14 cellular contexts compared by ENCODE assay signal in the genomic region with DNA sequence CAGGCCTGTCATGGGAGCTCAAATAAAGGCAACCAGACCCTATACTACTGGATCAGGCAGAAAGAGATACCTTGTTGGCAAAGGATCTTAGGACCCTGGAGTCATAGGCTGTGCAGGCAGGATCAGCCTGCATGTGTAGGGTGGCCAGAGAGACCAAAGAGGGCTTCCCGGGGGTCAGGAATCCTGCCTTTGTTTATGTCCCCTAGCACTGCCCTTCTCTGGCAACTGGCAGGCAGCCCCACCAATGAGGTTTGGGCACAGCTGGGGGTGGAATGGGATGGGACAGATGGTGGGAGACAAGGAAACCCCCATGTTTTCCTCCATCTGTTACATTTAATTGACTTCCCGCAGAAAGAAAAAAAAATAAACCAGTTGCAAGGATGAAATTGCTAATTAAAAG.
"Had no signal": no experiment of that assay in that cellular context is flagged by ENCODE, and none has a peak within 500 bp of the region (broad histone marks: within the 10 kb centered on the region; RNA-seq: fewer than 3 reads in every experiment).

No MANE protein-coding gene starts in this region.

- H3K36me3 Mint-ChIP-seq: activated naive CD4-positive, alpha-beta T cell treated with anti-CD3 and anti-CD28 coated beads, Interleukin-2, amount 10 ng/mL, durations not matched to agents 7 days and 5 days had no signal

- H3K27ac Mint-ChIP-seq: activated CD8-positive, alpha-beta T cell treated with anti-CD3 and anti-CD28 coated beads, Interleukin-2, amount 10 ng/mL, durations not matched to agents 7 days and 5 days; activated naive CD4-positive, alpha-beta T cell treated with anti-CD3 and anti-CD28 coated beads, Interleukin-2, amount 10 ng/mL, durations not matched to agents 7 days and 5 days; dendritic cell treated with granulocyte-macrophage colony-stimulating factor and Interleukin-4, amounts not matched to agents 40 ng/mL and 50 ng/mL, for 4 days; effector memory CD8-positive, alpha-beta T cell; stimulated activated naive CD8-positive, alpha-beta T cell treated with anti-CD3 and anti-CD28 coated beads, Interleukin-15, amount 100 ng/mL, for 72 hours had no signal

- H3K4me1 Mint-ChIP-seq: activated naive CD4-positive, alpha-beta T cell treated with anti-CD3 and anti-CD28 coated beads, Interleukin-2, amount 10 ng/mL, durations not matched to agents 7 days and 5 days; neural crest cell; stimulated activated naive CD8-positive, alpha-beta T cell treated with anti-CD3 and anti-CD28 coated beads, Interleukin-15, amount 100 ng/mL, for 72 hours had no signal

- H3K36me3 ChIP-seq: pancreas, thoracic aorta had no signal

- ATAC-seq: activated CD8-positive, alpha-beta T cell treated with anti-CD3 and anti-CD28 coated beads, Interleukin-2, amount 10 ng/mL, durations not matched to agents 7 days and 5 days; effector memory CD8-positive, alpha-beta T cell; stimulated activated naive CD8-positive, alpha-beta T cell treated with anti-CD3 and anti-CD28 coated beads, Interleukin-15, amount 100 ng/mL, for 72 hours had no signal

- H3K4me1 ChIP-seq: pancreas had no signal

- H3K9me3 Mint-ChIP-seq: activated naive CD4-positive, alpha-beta T cell treated with anti-CD3 and anti-CD28 coated beads, Interleukin-2, amount 10 ng/mL, durations not matched to agents 7 days and 5 days; dendritic cell treated with granulocyte-macrophage colony-stimulating factor and Interleukin-4, amounts not matched to agents 40 ng/mL and 50 ng/mL, for 4 days; effector memory CD8-positive, alpha-beta T cell; neural crest cell; stimulated activated naive CD8-positive, alpha-beta T cell treated with anti-CD3 and anti-CD28 coated beads, Interleukin-15, amount 100 ng/mL, for 72 hours had no signal

- DNase-seq: activated CD4-positive, alpha-beta T cell treated with anti-CD3 and anti-CD28 coated beads for 4 hours; activated CD8-positive, alpha-beta T cell treated with anti-CD3 and anti-CD28 coated beads, Interleukin-2, amount 10 ng/mL, durations not matched to agents 7 days and 5 days; activated naive CD4-positive, alpha-beta T cell treated with anti-CD3 and anti-CD28 coated beads, Interleukin-2, amount 10 ng/mL, durations not matched to agents 7 days and 5 days; effector memory CD8-positive, alpha-beta T cell; pancreas; stimulated activated CD4-positive, alpha-beta T cell treated with anti-CD3 and anti-CD28 coated beads, Interleukin-4, amount 100 ng/mL, for 1 hour; stimulated activated CD8-positive, alpha-beta memory T cell treated with anti-CD3 and anti-CD28 coated beads, Interleukin-4, amount 100 ng/mL, for 48 hours; stimulated activated naive CD8-positive, alpha-beta T cell treated with anti-CD3 and anti-CD28 coated beads, Interleukin-15, amount 100 ng/mL, for 72 hours; T-helper 9 cell had no signal

- H3K9me3 ChIP-seq: pancreas, thoracic aorta had no signal

- H3K27me3 ChIP-seq: pancreas had no signal

- H3K4me3 ChIP-seq: hepatocyte, pancreas, thoracic aorta had no signal

- H3K4me3 Mint-ChIP-seq: activated CD8-positive, alpha-beta T cell treated with anti-CD3 and anti-CD28 coated beads, Interleukin-2, amount 10 ng/mL, durations not matched to agents 7 days and 5 days; activated naive CD4-positive, alpha-beta T cell treated with anti-CD3 and anti-CD28 coated beads, Interleukin-2, amount 10 ng/mL, durations not matched to agents 7 days and 5 days; dendritic cell treated with granulocyte-macrophage colony-stimulating factor and Interleukin-4, amounts not matched to agents 40 ng/mL and 50 ng/mL, for 4 days; effector memory CD8-positive, alpha-beta T cell; neural crest cell; stimulated activated naive CD8-positive, alpha-beta T cell treated with anti-CD3 and anti-CD28 coated beads, Interleukin-15, amount 100 ng/mL, for 72 hours had no signal

- H3K27ac ChIP-seq: hepatocyte, pancreas, thoracic aorta, VCaP had no signal
